In genomic region chr17:6638046-6638908, GRCh38 we compare ENCODE assay signal across 12 cellular contexts. TPM values are rescaled to one million over a fixed set of nuclear protein-coding genes. Genes with fewer than 3 reads are reported as not detected.
DNase-seq lines count a peak whose midpoint lies in the region; ATAC-seq and TF ChIP-seq lines count a peak whose summit lies in the region.
"Had no signal": no experiment of that assay in that cellular context is flagged by ENCODE, and none has a peak within 500 bp of the region (broad histone marks: within the 10 kb centered on the region; RNA-seq: fewer than 3 reads in every experiment).

No MANE protein-coding gene starts in this region.

- H3K9me3 ChIP-seq in NT2/D1 (ENCODE audit: insufficient read depth, low read length) (no peaks in the 10 kb centered on the region), heart left ventricle (no peaks in the 10 kb centered on the region)
- H3K9me3 ChIP-seq: transverse colon had no signal

- CTCF ChIA-PET in activated CD4-positive, alpha-beta T cell treated with anti-CD3 and anti-CD28 coated beads for 36 hours (lab: Charles Lee): no interaction called here

- DNase-seq in activated CD4-positive, alpha-beta T cell treated with anti-CD3 and anti-CD28 coated beads for 36 hours: peak; percentile 22
- no peak for DNase-seq in activated CD4-positive, alpha-beta T cell treated with anti-CD3 and anti-CD28 coated beads for 48 hours
- DNase-seq in NT2/D1 (ENCODE audit: low read depth, low spot score) (no peak), dorsolateral prefrontal cortex (no peak), posterior vena cava (ENCODE audit: low spot score) (peak; percentile 81), heart left ventricle (no peak), NCI-H526 (lab: John Stamatoyannopoulos, UW) (no peak)
- DNase-seq: activated effector memory CD4-positive, alpha-beta T cell treated with Interleukin-2 at 50 U/mL for 16 hours; NCI-H524 treated with DMSO at 0.1 percent for 48 hours; transverse colon had no signal

- TF ChIP-seq CTCF in dorsolateral prefrontal cortex (IDR thresholded peaks at IDR 0.05 in 54 of 56, conservative IDR thresholded peaks at IDR 0.05 in 2 of 56; ENCODE audit: low read depth in 1 of 56, partially characterized antibody in 56 of 56): no peak
- TF ChIP-seq CTCF in heart left ventricle (IDR thresholded peaks at IDR 0.05): no peak

- H3K27ac ChIP-seq in dorsolateral prefrontal cortex (no peak overlapping the region), heart left ventricle (no peak overlapping the region)
- H3K27ac ChIP-seq: KMS-11, transverse colon had no signal

- no peaks in the 10 kb centered on the region for H3K27me3 Mint-ChIP-seq in activated CD4-positive, alpha-beta T cell treated with anti-CD3 and anti-CD28 coated beads for 36 hours

- no peak overlapping the region for H3K4me3 ChIP-seq in NT2/D1 (ENCODE audit: insufficient read length, low read depth)
- H3K4me3 ChIP-seq in dorsolateral prefrontal cortex: peak overlapping the region in 40 of 59 donors; percentile 20 to 100 (median 93)
- peak overlapping the region in 1 of 12 donors; percentile 96 for H3K4me3 ChIP-seq in heart left ventricle

- H3K9ac ChIP-seq in NT2/D1 (ENCODE audit: insufficient read length, low read depth): peak overlapping the region; percentile 93
- H3K9ac ChIP-seq: KMS-11 had no signal

- H3K4me1 ChIP-seq in NT2/D1 (ENCODE audit: insufficient read depth, insufficient read length) (peaks cover 11% of the 10 kb centered on the region), heart left ventricle (peaks cover 0 to 32% (median 24%) of the 10 kb centered on the region in 12 donors)

- peaks cover 39% of the 10 kb centered on the region for H3K4me1 Mint-ChIP-seq in activated CD4-positive, alpha-beta T cell treated with anti-CD3 and anti-CD28 coated beads for 36 hours

- H3K36me3 ChIP-seq in NT2/D1 (ENCODE audit: insufficient read depth, insufficient read length, low read length) (peaks cover 45% of the 10 kb centered on the region), heart left ventricle (peaks cover 0 to 30% (median 22%) of the 10 kb centered on the region in 9 donors)

- peaks cover 10% of the 10 kb centered on the region for H3K27me3 ChIP-seq in NT2/D1 (ENCODE audit: insufficient read depth, insufficient read length)
- H3K27me3 ChIP-seq in dorsolateral prefrontal cortex: no peaks in the 10 kb centered on the region
- no peaks in the 10 kb centered on the region for H3K27me3 ChIP-seq in heart left ventricle
- H3K27me3 ChIP-seq: transverse colon had no signal

- peaks cover 30% of the 10 kb centered on the region for H3K36me3 Mint-ChIP-seq in activated CD4-positive, alpha-beta T cell treated with anti-CD3 and anti-CD28 coated beads for 36 hours (ENCODE audit: low read depth)

- TF ChIP-seq POLR2A in heart left ventricle (IDR thresholded peaks at IDR 0.05): no peak

- WGBS in heart left ventricle, 4 donors: 81 to 94% (median 85%) methylated on average over 24 of the region's 24 CpGs

- intact Hi-C loops in activated CD4-positive, alpha-beta T cell treated with anti-CD3 and anti-CD28 coated beads for 36 hours (cut with DNase I, micrococcal nuclease): no loop called here
- intact Hi-C loops in dorsolateral prefrontal cortex (cut with DNase I): loop anchor here in 1 of 2 donors (10.0 kb wide), 1 partner anchor 163 kb away; no protein-coding TSS in a partner anchor
- intact Hi-C loops in posterior vena cava (cut with DNase I): loop anchor here in 1 of 2 donors (10.0 kb wide), 1 partner anchor 163 kb away; no protein-coding TSS in a partner anchor
- intact Hi-C loops in heart left ventricle (cut with DNase I): no loop called here

- POLR2A ChIA-PET in activated CD4-positive, alpha-beta T cell treated with anti-CD3 and anti-CD28 coated beads for 36 hours (lab: Charles Lee): interaction anchor here (0.5 to 0.8 kb wide), 3 partner anchors 19 to 1140 kb away, joined by 3 to 5 read pairs (median 3); partner anchors contain the start of gene SLC16A13

- H3K27ac Mint-ChIP-seq in activated CD4-positive, alpha-beta T cell treated with anti-CD3 and anti-CD28 coated beads for 36 hours: peak overlapping the region; percentile 63

- peak overlapping the region; percentile 92 for H3K4me3 Mint-ChIP-seq in activated CD4-positive, alpha-beta T cell treated with anti-CD3 and anti-CD28 coated beads for 36 hours

- no peaks in the 10 kb centered on the region for H3K9me3 Mint-ChIP-seq in activated CD4-positive, alpha-beta T cell treated with anti-CD3 and anti-CD28 coated beads for 36 hours (ENCODE audit: low read depth)

- ATAC-seq in activated CD4-positive, alpha-beta T cell treated with anti-CD3 and anti-CD28 coated beads for 36 hours: no peak
- no peak for ATAC-seq in HG03442 (IDR thresholded peaks at IDR 0.05; ENCODE audit: unreplicated experiment)
- ATAC-seq in heart left ventricle: no peak

RNA-seq across cellular contexts. Expression of gene KIAA0753, which starts 2.2 kb away (rescaled TPM):
- 10 to 100 TPM; 17.1 to 24.9 TPM for total RNA-seq in activated CD4-positive, alpha-beta T cell treated with anti-CD3 and anti-CD28 coated beads for 36 hours
- total RNA-seq in dorsolateral prefrontal cortex: 10 to 100 TPM; 18.3 to 60.7 (median 38.5) TPM
- 10 to 100 TPM; 17.7 to 21.6 TPM for total RNA-seq in posterior vena cava
- 10 to 100 TPM in 1 of 9 donors, 1 to 10 TPM in 8; 3.3 to 10.2 (median 5.0) TPM for total RNA-seq in heart left ventricle
- 1 to 10 TPM; 2.7 to 5.0 TPM for polyA plus RNA-seq in heart left ventricle

RNA-seq across cellular contexts. Expression of gene TXNDC17, which starts 2.6 kb away (rescaled TPM):
- 100 to 1,000 TPM in 1 of 2 experiments, 10 to 100 TPM in 1; 52.4 to 122 TPM for total RNA-seq in activated CD4-positive, alpha-beta T cell treated with anti-CD3 and anti-CD28 coated beads for 36 hours
- total RNA-seq in dorsolateral prefrontal cortex (10 to 100 TPM; 12.2 to 33.5 (median 20.5) TPM), posterior vena cava (10 to 100 TPM; 43.2 to 55.9 TPM), heart left ventricle (10 to 100 TPM; 31.5 to 95.2 (median 43.3) TPM)
- 100 to 1,000 TPM in 1 of 2 donors, 10 to 100 TPM in 1; 98.3 to 221 TPM for polyA plus RNA-seq in heart left ventricle

RNA-seq across cellular contexts. Expression of gene MED31, which starts 13.1 kb away (rescaled TPM):
- total RNA-seq in activated CD4-positive, alpha-beta T cell treated with anti-CD3 and anti-CD28 coated beads for 36 hours: 10 to 100 TPM; 17.7 to 24.5 TPM
- total RNA-seq in dorsolateral prefrontal cortex (10 to 100 TPM; 12.7 to 38.2 (median 22.1) TPM), posterior vena cava (10 to 100 TPM; 14.3 to 16.9 TPM), heart left ventricle (10 to 100 TPM in 7 of 9 donors, 1 to 10 TPM in 2; 5.4 to 17.5 (median 13.7) TPM)
- polyA plus RNA-seq in heart left ventricle: 10 to 100 TPM; 18.7 to 20.9 TPM

RNA-seq across cellular contexts. Expression of gene C17orf100, which starts 13.3 kb away (rescaled TPM):
- 1 to 10 TPM; 1.6 to 2.0 TPM for total RNA-seq in activated CD4-positive, alpha-beta T cell treated with anti-CD3 and anti-CD28 coated beads for 36 hours
- 10 to 100 TPM in 1 of 120 experiments, 1 to 10 TPM in 119; 3.4 to 10.7 (median 6.9) TPM for total RNA-seq in dorsolateral prefrontal cortex
- total RNA-seq in posterior vena cava: 1 to 10 TPM in 1 of 2 donors, under 1 TPM in 1; 0.81 to 1.2 TPM
- total RNA-seq in heart left ventricle: under 1 TPM; 0.30 to 0.75 (median 0.56) TPM
- polyA plus RNA-seq in heart left ventricle: under 1 TPM; 0.84 to 0.86 TPM

Comparison
In these comparisons a context has a peak if more than half of its experiments do, and no peak if none do; other contexts are left out.
1. DNase-seq: peak in activated CD4-positive, alpha-beta T cell treated with anti-CD3 and anti-CD28 coated beads for 36 hours (single experiment) and posterior vena cava (single experiment); none in activated CD4-positive, alpha-beta T cell treated with anti-CD3 and anti-CD28 coated beads for 48 hours (single experiment), NT2/D1 (single experiment), dorsolateral prefrontal cortex (0 of 10), heart left ventricle (0 of 5) and NCI-H526 (0 of 2).